ENCODE assay signal across 15 cellular contexts in genomic region chr19:49939721-49940481, GRCh38.
DNase-seq lines count a peak whose midpoint lies in the region; ATAC-seq and TF ChIP-seq lines count a peak whose summit lies in the region.
"Had no signal": no experiment of that assay in that cellular context is flagged by ENCODE, and none has a peak within 500 bp of the region (broad histone marks: within the 10 kb centered on the region; RNA-seq: fewer than 3 reads in every experiment).

No MANE protein-coding gene starts in this region.

- TF ChIP-seq CTCF in LNCAP (IDR thresholded peaks at IDR 0.05) (0 out of 2 replicates have a peak, but pooled peaks have one; percentile 18), choroid plexus epithelial cell (conservative IDR thresholded peaks at IDR 0.05; ENCODE audit: low read depth, low read length) (peak; percentile 29), retinal pigment epithelial cell (conservative IDR thresholded peaks at IDR 0.05; ENCODE audit: low read depth, low read length) (peak; percentile 16)

- ATAC-seq in activated CD4-positive, CD25-positive, alpha-beta regulatory T cell treated with anti-CD3 and anti-CD28 coated beads, Interleukin-2, amount 50 U/mL, for 24 hours = no peak
- ATAC-seq: body of pancreas had no signal

- H3K4me3 ChIP-seq in choroid plexus epithelial cell (ENCODE audit: low read depth, low read length) (no peak overlapping the region), retinal pigment epithelial cell (ENCODE audit: low read length) (no peak overlapping the region)
- H3K4me3 ChIP-seq: body of pancreas, testis had no signal

- DNase-seq in activated CD4-positive, alpha-beta T cell treated with anti-CD3 and anti-CD28 coated beads for 48 hours = peak; percentile 25
- DNase-seq in activated CD4-positive, alpha-beta T cell treated with anti-CD3 and anti-CD28 coated beads, Interleukin-2, amount 50 U/mL, for 48 hours = no peak
- DNase-seq in choroid plexus epithelial cell (ENCODE audit: low read depth) = no peak
- DNase-seq in retinal pigment epithelial cell (ENCODE audit: low read depth) = no peak
- DNase-seq in SKM-1 (lab: John Stamatoyannopoulos, UW; ENCODE audit: unreplicated experiment) = no peak
- no peak for DNase-seq in middle frontal gyrus (ENCODE audit: extremely low spot score, low spot score)
- DNase-seq: activated CD4-positive, alpha-beta T cell treated with anti-CD3 and anti-CD28 coated beads, Interleukin-2, amount 10 ng/mL, durations not matched to agents 24 days and 14 days; DMS53; immature natural killer cell; NCI-H1417 treated with DMSO at 0.1 percent for 48 hours; NCI-H446; testis had no signal
